In the genomic region with DNA sequence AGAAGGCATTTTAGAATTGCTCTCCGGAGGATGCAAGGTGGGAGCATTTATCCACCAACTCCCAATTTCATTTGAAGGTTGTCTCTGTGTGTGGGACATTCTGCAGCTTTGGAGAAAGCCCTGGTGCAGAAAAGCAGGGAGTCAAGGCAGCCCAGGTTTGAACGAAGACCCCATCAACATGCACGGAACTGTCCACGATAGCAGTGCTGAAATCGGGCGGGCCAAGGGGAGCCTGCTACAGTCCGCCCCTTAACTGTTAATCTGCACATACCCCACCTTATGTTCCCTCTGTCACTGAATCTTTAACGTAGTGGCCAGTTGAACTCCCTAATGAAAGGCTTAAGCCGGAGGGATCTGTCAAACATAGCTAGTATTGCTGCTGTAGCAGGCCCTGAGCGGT, we compare ENCODE assay signal across 3 cellular contexts.
TF ChIP-seq lines count a peak whose summit lies in the region.

No MANE protein-coding gene starts in this region.

TF ChIP-seq in SK-N-SH, 30 proteins besides CTCF, POLR2A, EP300 and RAD21:
- TF ChIP-seq, protein P1, sequence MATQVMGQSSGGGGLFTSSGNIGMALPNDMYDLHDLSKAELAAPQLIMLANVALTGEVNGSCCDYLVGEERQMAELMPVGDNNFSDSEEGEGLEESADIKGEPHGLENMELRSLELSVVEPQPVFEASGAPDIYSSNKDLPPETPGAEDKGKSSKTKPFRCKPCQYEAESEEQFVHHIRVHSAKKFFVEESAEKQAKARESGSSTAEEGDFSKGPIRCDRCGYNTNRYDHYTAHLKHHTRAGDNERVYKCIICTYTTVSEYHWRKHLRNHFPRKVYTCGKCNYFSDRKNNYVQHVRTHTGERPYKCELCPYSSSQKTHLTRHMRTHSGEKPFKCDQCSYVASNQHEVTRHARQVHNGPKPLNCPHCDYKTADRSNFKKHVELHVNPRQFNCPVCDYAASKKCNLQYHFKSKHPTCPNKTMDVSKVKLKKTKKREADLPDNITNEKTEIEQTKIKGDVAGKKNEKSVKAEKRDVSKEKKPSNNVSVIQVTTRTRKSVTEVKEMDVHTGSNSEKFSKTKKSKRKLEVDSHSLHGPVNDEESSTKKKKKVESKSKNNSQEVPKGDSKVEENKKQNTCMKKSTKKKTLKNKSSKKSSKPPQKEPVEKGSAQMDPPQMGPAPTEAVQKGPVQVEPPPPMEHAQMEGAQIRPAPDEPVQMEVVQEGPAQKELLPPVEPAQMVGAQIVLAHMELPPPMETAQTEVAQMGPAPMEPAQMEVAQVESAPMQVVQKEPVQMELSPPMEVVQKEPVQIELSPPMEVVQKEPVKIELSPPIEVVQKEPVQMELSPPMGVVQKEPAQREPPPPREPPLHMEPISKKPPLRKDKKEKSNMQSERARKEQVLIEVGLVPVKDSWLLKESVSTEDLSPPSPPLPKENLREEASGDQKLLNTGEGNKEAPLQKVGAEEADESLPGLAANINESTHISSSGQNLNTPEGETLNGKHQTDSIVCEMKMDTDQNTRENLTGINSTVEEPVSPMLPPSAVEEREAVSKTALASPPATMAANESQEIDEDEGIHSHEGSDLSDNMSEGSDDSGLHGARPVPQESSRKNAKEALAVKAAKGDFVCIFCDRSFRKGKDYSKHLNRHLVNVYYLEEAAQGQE (IDR thresholded peaks at IDR 0.05; ENCODE audit: low read depth, low read length), result 0 out of 2 replicates have a peak, but pooled peaks have one; percentile 60
- TF ChIP-seq, protein P2, sequence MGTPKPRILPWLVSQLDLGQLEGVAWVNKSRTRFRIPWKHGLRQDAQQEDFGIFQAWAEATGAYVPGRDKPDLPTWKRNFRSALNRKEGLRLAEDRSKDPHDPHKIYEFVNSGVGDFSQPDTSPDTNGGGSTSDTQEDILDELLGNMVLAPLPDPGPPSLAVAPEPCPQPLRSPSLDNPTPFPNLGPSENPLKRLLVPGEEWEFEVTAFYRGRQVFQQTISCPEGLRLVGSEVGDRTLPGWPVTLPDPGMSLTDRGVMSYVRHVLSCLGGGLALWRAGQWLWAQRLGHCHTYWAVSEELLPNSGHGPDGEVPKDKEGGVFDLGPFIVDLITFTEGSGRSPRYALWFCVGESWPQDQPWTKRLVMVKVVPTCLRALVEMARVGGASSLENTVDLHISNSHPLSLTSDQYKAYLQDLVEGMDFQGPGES (IDR thresholded peaks at IDR 0.05; ENCODE audit: low read depth, low read length), result no peak
TF ChIP-seq in SK-N-SH: peak in this region for 1.

TF ChIP-seq in SK-N-SH treated with all-trans-retinoic acid at 6 μM for 48 hours, 23 proteins besides CTCF, POLR2A, EP300 and RAD21 (continued from another document):
- TF ChIP-seq, protein P3, sequence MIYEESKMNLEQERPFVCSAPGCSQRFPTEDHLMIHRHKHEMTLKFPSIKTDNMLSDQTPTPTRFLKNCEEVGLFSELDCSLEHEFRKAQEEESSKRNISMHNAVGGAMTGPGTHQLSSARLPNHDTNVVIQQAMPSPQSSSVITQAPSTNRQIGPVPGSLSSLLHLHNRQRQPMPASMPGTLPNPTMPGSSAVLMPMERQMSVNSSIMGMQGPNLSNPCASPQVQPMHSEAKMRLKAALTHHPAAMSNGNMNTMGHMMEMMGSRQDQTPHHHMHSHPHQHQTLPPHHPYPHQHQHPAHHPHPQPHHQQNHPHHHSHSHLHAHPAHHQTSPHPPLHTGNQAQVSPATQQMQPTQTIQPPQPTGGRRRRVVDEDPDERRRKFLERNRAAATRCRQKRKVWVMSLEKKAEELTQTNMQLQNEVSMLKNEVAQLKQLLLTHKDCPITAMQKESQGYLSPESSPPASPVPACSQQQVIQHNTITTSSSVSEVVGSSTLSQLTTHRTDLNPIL (CRISPR knock-in tag; IDR thresholded peaks at IDR 0.05; ENCODE audit: low read depth), result no peak
- TF ChIP-seq OSR1 (CRISPR knock-in tag; IDR thresholded peaks at IDR 0.05), result no peak
- TF ChIP-seq GLIS3 (CRISPR knock-in tag; IDR thresholded peaks at IDR 0.05), result no peak
- TF ChIP-seq ZNF70 (CRISPR knock-in tag; IDR thresholded peaks at IDR 0.05), result no peak
- no peak for TF ChIP-seq CSDC2 (CRISPR knock-in tag; IDR thresholded peaks at IDR 0.05)
- no peak for TF ChIP-seq TOX (CRISPR knock-in tag; IDR thresholded peaks at IDR 0.05; ENCODE audit: borderline replicate concordance)
- no peak for TF ChIP-seq ZNF565 (CRISPR knock-in tag; conservative IDR thresholded peaks at IDR 0.05; ENCODE audit: low read depth)
- TF ChIP-seq ESRRG (CRISPR knock-in tag; IDR thresholded peaks at IDR 0.05), result no peak

TF ChIP-seq in GM12878, 131 proteins besides CTCF, POLR2A, EP300 and RAD21 (continued from another document):
- TF ChIP-seq, protein P1 (IDR thresholded peaks at IDR 0.05; ENCODE audit: low read depth, low read length), result peak; percentile 78; the same call in 1 of the 2 replicates
